In genomic region chr15:99157456-99157855, GRCh38 we compare ENCODE assay signal across 19 cellular contexts. TPM values are rescaled to one million over a fixed set of nuclear protein-coding genes. Genes with fewer than 3 reads are reported as not detected.
"Had no signal": no experiment of that assay in that cellular context is flagged by ENCODE, and none has a peak within 500 bp of the region (broad histone marks: within the 10 kb centered on the region; RNA-seq: fewer than 3 reads in every experiment).

No MANE protein-coding gene starts in this region.

- ATAC-seq: activated CD8-positive, alpha-beta memory T cell treated with anti-CD3 and anti-CD28 coated beads, Interleukin-2, amount 10 ng/mL, durations not matched to agents 7 days and 5 days; gastrocnemius medialis; heart left ventricle; left ventricle myocardium superior; natural killer cell had no signal

- H3K4me3 ChIP-seq: gastrocnemius medialis, heart left ventricle, tibial artery had no signal

- H3K27ac ChIP-seq: gastrocnemius medialis, heart left ventricle, tibial artery had no signal

- H3K36me3 ChIP-seq: gastrocnemius medialis had no signal

- H3K4me1 ChIP-seq: heart left ventricle had no signal

- H3K27me3 ChIP-seq: gastrocnemius medialis, heart left ventricle, tibial artery had no signal

- DNase-seq: activated CD4-positive, alpha-beta memory T cell treated with anti-CD3 and anti-CD28 coated beads, Interleukin-2, amount 10 ng/mL, durations not matched to agents 7 days and 5 days; activated CD4-positive, alpha-beta T cell treated with anti-CD3 and anti-CD28 coated beads for 48 hours; activated CD4-positive, CD25-positive, alpha-beta regulatory T cell; activated CD8-positive, alpha-beta memory T cell treated with anti-CD3 and anti-CD28 coated beads, Interleukin-2, amount 10 ng/mL, durations not matched to agents 7 days and 5 days; amniotic stem cell; caudate nucleus; cortex of kidney; effector memory CD4-positive, alpha-beta T cell; gastrocnemius medialis; heart left ventricle; immature natural killer cell; left ventricle myocardium superior; natural killer cell; posterior cingulate gyrus; stimulated activated CD8-positive, alpha-beta memory T cell treated with anti-CD3 and anti-CD28 coated beads, Interleukin-4, amount 100 ng/mL, for 48 hours; stimulated activated naive CD4-positive, alpha-beta T cell; substantia nigra; T1000; tibial artery had no signal

- H3K9me3 ChIP-seq: gastrocnemius medialis, heart left ventricle, tibial artery had no signal

RNA-seq across cellular contexts. Expression of gene SYNM, which starts 52.6 kb away (rescaled TPM):
- polyA plus RNA-seq: immature natural killer cell had no signal
